Comparison of ENCODE assay signal across 32 cellular contexts in the genomic region with DNA sequence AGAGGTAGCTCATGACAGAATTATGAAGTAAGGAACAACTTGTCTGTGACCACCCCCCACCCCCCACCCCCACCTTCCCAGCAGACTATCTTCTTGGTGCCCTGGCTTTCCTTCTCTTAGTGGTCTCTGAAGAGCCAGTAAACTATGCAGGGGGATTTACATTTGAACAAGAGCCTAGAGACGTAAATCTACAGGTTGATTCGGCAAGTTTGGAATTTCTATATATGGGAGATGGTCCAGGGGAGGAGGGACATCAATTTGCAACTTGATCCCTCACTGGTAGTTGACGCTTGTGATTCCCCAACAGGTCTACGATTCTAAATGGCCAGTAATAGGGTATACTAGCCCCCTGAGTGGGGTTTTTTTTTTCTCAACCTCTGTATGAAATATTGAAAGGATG. TPM values are rescaled to one million over a fixed set of nuclear protein-coding genes. Genes with fewer than 3 reads are reported as not detected.
"Had no signal": no experiment of that assay in that cellular context is flagged by ENCODE, and none has a peak within 500 bp of the region (broad histone marks: within the 10 kb centered on the region; RNA-seq: fewer than 3 reads in every experiment).

No MANE protein-coding gene starts in this region.

- H3K36me3 Mint-ChIP-seq: activated naive CD4-positive, alpha-beta T cell treated with anti-CD3 and anti-CD28 coated beads, Interleukin-2, amount 10 ng/mL, durations not matched to agents 7 days and 5 days; activated naive CD4-positive, alpha-beta T cell treated with anti-CD3 and anti-CD28 coated beads, Interleukin-2, amount 50 U/mL, for 72 hours; activated naive CD8-positive, alpha-beta T cell treated with anti-CD3 and anti-CD28 coated beads, Interleukin-2, amount 10 ng/mL, durations not matched to agents 7 days and 5 days; brain had no signal

- H3K4me1 ChIP-seq: breast epithelium, colonic mucosa, esophagus squamous epithelium had no signal

- DNase-seq: activated CD4-positive, alpha-beta memory T cell treated with anti-CD3 and anti-CD28 coated beads, Interleukin-2, amount 10 ng/mL, durations not matched to agents 7 days and 5 days; activated CD4-positive, alpha-beta T cell treated with anti-CD3 and anti-CD28 coated beads for 1 hour; activated CD4-positive, alpha-beta T cell treated with anti-CD3 and anti-CD28 coated beads for 4 hours; activated CD4-positive, alpha-beta T cell treated with anti-CD3 and anti-CD28 coated beads, Interleukin-2, amount 10 ng/mL, durations not matched to agents 7 days and 5 days; activated CD4-positive, alpha-beta T cell treated with anti-CD3 and anti-CD28 coated beads, Interleukin-2, amount 50 U/mL, for 4 hours; activated CD8-positive, alpha-beta memory T cell treated with anti-CD3 and anti-CD28 coated beads, Interleukin-2, amount 50 U/mL, for 48 hours; activated gamma-delta T cell; activated naive CD4-positive, alpha-beta T cell; activated naive CD4-positive, alpha-beta T cell treated with anti-CD3 and anti-CD28 coated beads, Interleukin-2, amount 10 ng/mL, durations not matched to agents 7 days and 5 days; activated naive CD8-positive, alpha-beta T cell treated with anti-CD3 and anti-CD28 coated beads, Interleukin-2, amount 10 ng/mL, durations not matched to agents 7 days and 5 days; activated T-cell treated with anti-CD3 and anti-CD28 coated beads for 4 hours; activated T-cell treated with anti-CD3 and anti-CD28 coated beads, Interleukin-2, amount 50 U/mL, for 24 hours; activated T-cell treated with anti-CD3 and anti-CD28 coated beads, Interleukin-2, amount 50 U/mL, for 72 hours; amniotic stem cell; anterior cingulate cortex; central memory CD4-positive, alpha-beta T cell; cerebellar nuclear complex; colonic mucosa; effector CD8-positive, alpha-beta T cell; esophagus squamous epithelium; head of caudate nucleus; T-helper 2 cell had no signal

- ATAC-seq: activated naive CD4-positive, alpha-beta T cell treated with anti-CD3 and anti-CD28 coated beads, Interleukin-2, amount 50 U/mL, for 72 hours; activated T-cell treated with anti-CD3 and anti-CD28 coated beads, Interleukin-2, amount 50 U/mL, for 72 hours had no signal

- H3K36me3 ChIP-seq: breast epithelium, cardiac muscle cell, colonic mucosa had no signal

- H3K9me3 Mint-ChIP-seq: activated CD4-positive, alpha-beta memory T cell treated with anti-CD3 and anti-CD28 coated beads, Interleukin-2, amount 10 ng/mL, durations not matched to agents 7 days and 5 days; activated CD4-positive, alpha-beta T cell treated with anti-CD3 and anti-CD28 coated beads, Interleukin-2, amount 10 ng/mL, durations not matched to agents 7 days and 5 days; activated naive CD4-positive, alpha-beta T cell treated with anti-CD3 and anti-CD28 coated beads, Interleukin-2, amount 10 ng/mL, durations not matched to agents 7 days and 5 days; activated naive CD4-positive, alpha-beta T cell treated with anti-CD3 and anti-CD28 coated beads, Interleukin-2, amount 50 U/mL, for 72 hours; activated naive CD8-positive, alpha-beta T cell treated with anti-CD3 and anti-CD28 coated beads, Interleukin-2, amount 10 ng/mL, durations not matched to agents 7 days and 5 days; activated T-cell treated with anti-CD3 and anti-CD28 coated beads, Interleukin-2, amount 50 U/mL, for 24 hours; activated T-cell treated with anti-CD3 and anti-CD28 coated beads, Interleukin-2, amount 50 U/mL, for 72 hours; brain had no signal

- H3K27ac Mint-ChIP-seq: activated CD4-positive, alpha-beta memory T cell treated with anti-CD3 and anti-CD28 coated beads, Interleukin-2, amount 10 ng/mL, durations not matched to agents 7 days and 5 days; activated CD4-positive, alpha-beta T cell treated with anti-CD3 and anti-CD28 coated beads, Interleukin-2, amount 10 ng/mL, durations not matched to agents 7 days and 5 days; activated naive CD4-positive, alpha-beta T cell treated with anti-CD3 and anti-CD28 coated beads, Interleukin-2, amount 10 ng/mL, durations not matched to agents 7 days and 5 days; activated naive CD4-positive, alpha-beta T cell treated with anti-CD3 and anti-CD28 coated beads, Interleukin-2, amount 50 U/mL, for 72 hours; activated naive CD8-positive, alpha-beta T cell treated with anti-CD3 and anti-CD28 coated beads, Interleukin-2, amount 10 ng/mL, durations not matched to agents 7 days and 5 days; activated T-cell treated with anti-CD3 and anti-CD28 coated beads, Interleukin-2, amount 50 U/mL, for 24 hours; activated T-cell treated with anti-CD3 and anti-CD28 coated beads, Interleukin-2, amount 50 U/mL, for 72 hours; brain had no signal

- H3K4me3 ChIP-seq: breast epithelium, cardiac muscle cell, colonic mucosa, esophagus squamous epithelium had no signal

- FAIRE-seq: endometrium, endothelial cell of umbilical vein, frontal cortex had no signal

- H3K4me1 Mint-ChIP-seq: activated CD4-positive, alpha-beta memory T cell treated with anti-CD3 and anti-CD28 coated beads, Interleukin-2, amount 10 ng/mL, durations not matched to agents 7 days and 5 days; activated CD4-positive, alpha-beta T cell treated with anti-CD3 and anti-CD28 coated beads, Interleukin-2, amount 10 ng/mL, durations not matched to agents 7 days and 5 days; activated naive CD4-positive, alpha-beta T cell treated with anti-CD3 and anti-CD28 coated beads, Interleukin-2, amount 10 ng/mL, durations not matched to agents 7 days and 5 days; activated naive CD8-positive, alpha-beta T cell treated with anti-CD3 and anti-CD28 coated beads, Interleukin-2, amount 10 ng/mL, durations not matched to agents 7 days and 5 days had no signal

- H3K4me3 Mint-ChIP-seq: activated CD4-positive, alpha-beta memory T cell treated with anti-CD3 and anti-CD28 coated beads, Interleukin-2, amount 10 ng/mL, durations not matched to agents 7 days and 5 days; activated CD4-positive, alpha-beta T cell treated with anti-CD3 and anti-CD28 coated beads, Interleukin-2, amount 10 ng/mL, durations not matched to agents 7 days and 5 days; activated naive CD4-positive, alpha-beta T cell treated with anti-CD3 and anti-CD28 coated beads, Interleukin-2, amount 10 ng/mL, durations not matched to agents 7 days and 5 days; activated naive CD8-positive, alpha-beta T cell treated with anti-CD3 and anti-CD28 coated beads, Interleukin-2, amount 10 ng/mL, durations not matched to agents 7 days and 5 days; activated T-cell treated with anti-CD3 and anti-CD28 coated beads, Interleukin-2, amount 50 U/mL, for 24 hours; activated T-cell treated with anti-CD3 and anti-CD28 coated beads, Interleukin-2, amount 50 U/mL, for 72 hours; brain had no signal

- H3K9me3 ChIP-seq: breast epithelium, colonic mucosa, esophagus squamous epithelium had no signal

- H3K27ac ChIP-seq: breast epithelium, cardiac muscle cell, colonic mucosa, epithelial cell of prostate, esophagus squamous epithelium had no signal

- H3K27me3 Mint-ChIP-seq: activated naive CD4-positive, alpha-beta T cell treated with anti-CD3 and anti-CD28 coated beads, Interleukin-2, amount 10 ng/mL, durations not matched to agents 7 days and 5 days; activated naive CD8-positive, alpha-beta T cell treated with anti-CD3 and anti-CD28 coated beads, Interleukin-2, amount 10 ng/mL, durations not matched to agents 7 days and 5 days had no signal

- H3K27me3 ChIP-seq: cardiac muscle cell, colonic mucosa, esophagus squamous epithelium had no signal

RNA-seq across cellular contexts. Expression of gene IL13RA1, which starts 36.7 kb away (rescaled TPM):
- total RNA-seq: activated CD4-positive, alpha-beta memory T cell treated with anti-CD3 and anti-CD28 coated beads, Interleukin-2, amount 10 ng/mL, durations not matched to agents 7 days and 5 days had no signal

RNA-seq across cellular contexts. Expression of gene ZCCHC12, which starts 59.5 kb away (rescaled TPM):
- total RNA-seq: activated CD4-positive, alpha-beta memory T cell treated with anti-CD3 and anti-CD28 coated beads, Interleukin-2, amount 10 ng/mL, durations not matched to agents 7 days and 5 days; activated CD4-positive, alpha-beta T cell treated with anti-CD3 and anti-CD28 coated beads, Interleukin-2, amount 10 ng/mL, durations not matched to agents 7 days and 5 days; activated naive CD8-positive, alpha-beta T cell treated with anti-CD3 and anti-CD28 coated beads, Interleukin-2, amount 10 ng/mL, durations not matched to agents 7 days and 5 days; breast epithelium; esophagus squamous epithelium; T-helper 1 cell treated with Interleukin-12 subunit alpha and Interleukin-12 subunit beta and Interleukin-4 antibody, amounts not matched to agents 30 ng/mL and 1 ng/mL, for 36 hours had no signal
- polyA plus RNA-seq: fibroblast of lung had no signal
